28 cellular contexts compared by ENCODE assay signal in genomic region chr14:101282418-101282817, GRCh38.
"Had no signal": no experiment of that assay in that cellular context is flagged by ENCODE, and none has a peak within 500 bp of the region (broad histone marks: within the 10 kb centered on the region; RNA-seq: fewer than 3 reads in every experiment).

No MANE protein-coding gene starts in this region.

- H3K9me3 ChIP-seq: colonic mucosa, esophagus squamous epithelium, gastrocnemius medialis had no signal

- H3K4me3 ChIP-seq: colonic mucosa, coronary artery, dorsolateral prefrontal cortex, esophagus muscularis mucosa, esophagus squamous epithelium, gastrocnemius medialis, gastroesophageal sphincter, heart left ventricle, heart right ventricle had no signal

- H3K27me3 ChIP-seq: colonic mucosa, esophagus squamous epithelium, foreskin keratinocyte, gastrocnemius medialis had no signal

- ATAC-seq: effector memory CD8-positive, alpha-beta T cell; esophagus mucosa; foreskin keratinocyte; gastrocnemius medialis; gastroesophageal sphincter; heart left ventricle; heart right ventricle had no signal

- DNase-seq: colonic mucosa; cortex of kidney; dermis blood vessel endothelial cell; dorsolateral prefrontal cortex; effector CD4-positive, alpha-beta T cell; effector CD8-positive, alpha-beta T cell; effector memory CD4-positive, alpha-beta T cell; effector memory CD8-positive, alpha-beta T cell; endodermal cell; erythroblast; esophagus squamous epithelium; foreskin fibroblast; foreskin keratinocyte; foreskin melanocyte; gastrocnemius medialis; glutamatergic neuron; head of caudate nucleus; heart left ventricle; heart right ventricle had no signal

- FAIRE-seq: colon, endometrium, endothelial cell of umbilical vein, frontal cortex had no signal

- H3K4me1 ChIP-seq: colonic mucosa, esophagus muscularis mucosa, esophagus squamous epithelium, foreskin keratinocyte, gastrocnemius medialis, gastroesophageal sphincter, heart left ventricle, heart right ventricle had no signal

- H3K27ac ChIP-seq: colonic mucosa, coronary artery, dorsolateral prefrontal cortex, epithelial cell of prostate, esophagus muscularis mucosa, esophagus squamous epithelium, foreskin keratinocyte, gastrocnemius medialis, gastroesophageal sphincter, heart left ventricle, heart right ventricle had no signal

- H3K36me3 ChIP-seq: colonic mucosa, esophagus muscularis mucosa, esophagus squamous epithelium, gastrocnemius medialis, gastroesophageal sphincter, heart left ventricle, heart right ventricle had no signal
